8 cellular contexts compared by ENCODE assay signal in the genomic region with DNA sequence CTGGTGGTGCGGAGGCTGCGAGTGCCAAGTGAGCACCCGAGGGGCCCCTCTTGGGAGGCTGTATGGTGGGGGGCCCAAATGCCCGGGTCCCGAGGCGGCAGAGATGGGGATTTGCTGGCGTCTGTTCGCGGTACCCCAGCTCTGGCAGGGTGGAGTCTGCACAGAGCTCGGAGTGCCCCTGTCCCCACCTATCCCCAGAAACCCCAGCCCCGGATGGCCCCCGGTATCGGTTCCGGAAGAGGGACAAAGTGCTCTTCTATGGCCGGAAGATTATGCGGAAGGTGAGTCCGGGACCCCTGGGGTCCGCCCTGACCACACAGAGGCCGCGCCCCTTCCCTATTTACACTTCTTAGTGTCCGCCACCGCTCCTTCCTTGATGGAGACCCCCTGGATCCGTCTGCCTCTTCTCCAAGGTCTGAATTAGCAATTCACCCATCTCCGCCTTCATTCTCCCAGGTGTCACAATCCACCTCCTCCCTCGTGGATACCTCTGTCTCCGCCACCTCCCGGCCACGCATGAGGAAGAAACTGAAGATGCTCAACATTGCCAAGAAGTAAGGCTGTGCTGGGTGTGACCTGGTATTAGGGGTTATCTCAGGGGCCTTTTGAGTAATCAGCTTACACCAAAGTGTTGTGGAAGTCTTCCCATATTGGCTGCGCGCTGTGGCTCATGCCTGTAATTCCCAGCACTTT. TPM values are rescaled to one million over a fixed set of nuclear protein-coding genes. Genes with fewer than 3 reads are reported as not detected.
DNase-seq lines count a peak whose midpoint lies in the region; ATAC-seq lines count a peak whose summit lies in the region.

No MANE protein-coding gene starts in this region.

- DNase-seq in stimulated activated naive CD8-positive, alpha-beta T cell treated with anti-CD3 and anti-CD28 coated beads, Interleukin-15, Interleukin-2, amounts not matched to agents 100 U/mL and 50 U/mL, for 24 hours, result no peak
- DNase-seq in activated T-helper 2 cell treated with anti-CD3 and anti-CD28 coated beads, Interferon-gamma antibody, Interleukin-2, Interleukin-4, amounts not matched to agents 10 μg/mL and 5 μg/mL and 100 μg/mL, durations not matched to agents 14 hours and 24 hours and 36 hours (ENCODE audit: low spot score), result no peak
- DNase-seq in activated gamma-delta T cell (lab: John Stamatoyannopoulos, UW), result no peak
- no peak for DNase-seq in NCI-H345 treated with DMSO at 0.1 percent for 48 hours (lab: John Stamatoyannopoulos, UW; ENCODE audit: unreplicated experiment)
- no peak for DNase-seq in NCI-H774 (lab: John Stamatoyannopoulos, UW)

- H3K9me3 ChIP-seq in iPS-20b (ENCODE audit: insufficient read depth, low read depth, low read length), result no peaks in the 10 kb centered on the region

- H3K4me1 ChIP-seq in iPS-20b (ENCODE audit: insufficient read depth, low read length), result no peaks in the 10 kb centered on the region

- H3K4me1 Mint-ChIP-seq in stimulated activated naive CD8-positive, alpha-beta T cell treated with anti-CD3 and anti-CD28 coated beads, Interleukin-15, Interleukin-2, amounts not matched to agents 100 ng/mL and 50 ng/mL, for 24 hours (ENCODE audit: low read depth), result peaks cover 23% of the 10 kb centered on the region
- H3K4me1 Mint-ChIP-seq in activated T-helper 2 cell treated with anti-CD3 and anti-CD28 coated beads, Interferon-gamma antibody, Interleukin-2, Interleukin-4, amounts not matched to agents 10 μg/mL and 5 μg/mL and 100 μg/mL, durations not matched to agents 14 hours and 24 hours and 36 hours (ENCODE audit: low read depth), result peaks cover 18% of the 10 kb centered on the region

- H3K4me3 Mint-ChIP-seq in stimulated activated naive CD8-positive, alpha-beta T cell treated with anti-CD3 and anti-CD28 coated beads, Interleukin-15, Interleukin-2, amounts not matched to agents 100 ng/mL and 50 ng/mL, for 24 hours, result peak overlapping the region; percentile 94
- H3K4me3 Mint-ChIP-seq in activated T-helper 2 cell treated with anti-CD3 and anti-CD28 coated beads, Interferon-gamma antibody, Interleukin-2, Interleukin-4, amounts not matched to agents 10 μg/mL and 5 μg/mL and 100 μg/mL, durations not matched to agents 14 hours and 24 hours and 36 hours (ENCODE audit: low read depth), result peak overlapping the region; percentile 94

- H3K27ac ChIP-seq in iPS-20b (ENCODE audit: low read length) (peak overlapping the region; percentile 11), temporal lobe (ENCODE audit: low read depth, low read length) (peak overlapping the region; percentile 97)

- peak overlapping the region; percentile 87 for H3K27ac Mint-ChIP-seq in stimulated activated naive CD8-positive, alpha-beta T cell treated with anti-CD3 and anti-CD28 coated beads, Interleukin-15, Interleukin-2, amounts not matched to agents 100 ng/mL and 50 ng/mL, for 24 hours
- peak overlapping the region; percentile 86 for H3K27ac Mint-ChIP-seq in activated T-helper 2 cell treated with anti-CD3 and anti-CD28 coated beads, Interferon-gamma antibody, Interleukin-2, Interleukin-4, amounts not matched to agents 10 μg/mL and 5 μg/mL and 100 μg/mL, durations not matched to agents 14 hours and 24 hours and 36 hours

- H3K4me3 ChIP-seq in iPS-20b (ENCODE audit: low read length), result peak overlapping the region; percentile 94

- ATAC-seq in stimulated activated naive CD8-positive, alpha-beta T cell treated with anti-CD3 and anti-CD28 coated beads, Interleukin-15, Interleukin-2, amounts not matched to agents 100 U/mL and 50 U/mL, for 24 hours, result no peak

- H3K36me3 ChIP-seq in iPS-20b (ENCODE audit: insufficient read depth, low read depth, low read length), result peaks cover 31% of the 10 kb centered on the region

- intact Hi-C loops in activated T-helper 2 cell treated with anti-CD3 and anti-CD28 coated beads, Interferon-gamma antibody, Interleukin-2, Interleukin-4, amounts not matched to agents 10 μg/mL and 5 μg/mL and 100 μg/mL, durations not matched to agents 14 hours and 24 hours and 36 hours (cut with micrococcal nuclease), result loop anchor here (2.0 kb wide), 1 partner anchor 43 kb away; no protein-coding TSS in a partner anchor

- no peaks in the 10 kb centered on the region for H3K27me3 Mint-ChIP-seq in stimulated activated naive CD8-positive, alpha-beta T cell treated with anti-CD3 and anti-CD28 coated beads, Interleukin-15, Interleukin-2, amounts not matched to agents 100 ng/mL and 50 ng/mL, for 24 hours
- H3K27me3 Mint-ChIP-seq in activated T-helper 2 cell treated with anti-CD3 and anti-CD28 coated beads, Interferon-gamma antibody, Interleukin-2, Interleukin-4, amounts not matched to agents 10 μg/mL and 5 μg/mL and 100 μg/mL, durations not matched to agents 14 hours and 24 hours and 36 hours (ENCODE audit: low read depth), result no peaks in the 10 kb centered on the region

- no peaks in the 10 kb centered on the region for H3K27me3 ChIP-seq in iPS-20b (ENCODE audit: insufficient read depth, low read length)

- peaks cover 20% of the 10 kb centered on the region for H3K36me3 Mint-ChIP-seq in stimulated activated naive CD8-positive, alpha-beta T cell treated with anti-CD3 and anti-CD28 coated beads, Interleukin-15, Interleukin-2, amounts not matched to agents 100 ng/mL and 50 ng/mL, for 24 hours (ENCODE audit: low read depth)
- peaks cover 26% of the 10 kb centered on the region for H3K36me3 Mint-ChIP-seq in activated T-helper 2 cell treated with anti-CD3 and anti-CD28 coated beads, Interferon-gamma antibody, Interleukin-2, Interleukin-4, amounts not matched to agents 10 μg/mL and 5 μg/mL and 100 μg/mL, durations not matched to agents 14 hours and 24 hours and 36 hours (ENCODE audit: low read depth)

- H3K9me3 Mint-ChIP-seq in stimulated activated naive CD8-positive, alpha-beta T cell treated with anti-CD3 and anti-CD28 coated beads, Interleukin-15, Interleukin-2, amounts not matched to agents 100 ng/mL and 50 ng/mL, for 24 hours, result no peaks in the 10 kb centered on the region
- H3K9me3 Mint-ChIP-seq in activated T-helper 2 cell treated with anti-CD3 and anti-CD28 coated beads, Interferon-gamma antibody, Interleukin-2, Interleukin-4, amounts not matched to agents 10 μg/mL and 5 μg/mL and 100 μg/mL, durations not matched to agents 14 hours and 24 hours and 36 hours, result no peaks in the 10 kb centered on the region

- H3K9ac ChIP-seq in iPS-20b (ENCODE audit: low read depth, low read length), result peak overlapping the region; percentile 49; the same call in 1 of the 2 replicates

RNA-seq across cellular contexts. Expression of a gene that starts 0.6 kb away (rescaled TPM):
- total RNA-seq in activated T-helper 2 cell treated with anti-CD3 and anti-CD28 coated beads, Interferon-gamma antibody, Interleukin-2, Interleukin-4, amounts not matched to agents 10 μg/mL and 5 μg/mL and 100 μg/mL, durations not matched to agents 14 hours and 24 hours and 36 hours, result 145 and 147 TPM in 2 replicates
- 36.4 TPM for total RNA-seq in temporal lobe

RNA-seq across cellular contexts. Expression of a gene that starts 13.7 kb away (rescaled TPM):
- total RNA-seq in activated T-helper 2 cell treated with anti-CD3 and anti-CD28 coated beads, Interferon-gamma antibody, Interleukin-2, Interleukin-4, amounts not matched to agents 10 μg/mL and 5 μg/mL and 100 μg/mL, durations not matched to agents 14 hours and 24 hours and 36 hours, result 10.3 and 11.2 TPM in 2 replicates
- total RNA-seq in temporal lobe, result 5.2 TPM

RNA-seq across cellular contexts. Expression of a gene that starts 20.2 kb away (rescaled TPM):
- 5.3 and 7.9 TPM in 2 replicates for total RNA-seq in activated T-helper 2 cell treated with anti-CD3 and anti-CD28 coated beads, Interferon-gamma antibody, Interleukin-2, Interleukin-4, amounts not matched to agents 10 μg/mL and 5 μg/mL and 100 μg/mL, durations not matched to agents 14 hours and 24 hours and 36 hours
- 17.2 TPM for total RNA-seq in temporal lobe

RNA-seq across cellular contexts. Expression of a gene that starts 47.3 kb away (rescaled TPM):
- total RNA-seq in activated T-helper 2 cell treated with anti-CD3 and anti-CD28 coated beads, Interferon-gamma antibody, Interleukin-2, Interleukin-4, amounts not matched to agents 10 μg/mL and 5 μg/mL and 100 μg/mL, durations not matched to agents 14 hours and 24 hours and 36 hours, result 1.3 and 2.5 TPM in 2 replicates
- 0.25 TPM for total RNA-seq in temporal lobe

RNA-seq across cellular contexts. Expression of a gene that starts 59.5 kb away (rescaled TPM):
- 0.23 and 0.55 TPM in 2 replicates for total RNA-seq in activated T-helper 2 cell treated with anti-CD3 and anti-CD28 coated beads, Interferon-gamma antibody, Interleukin-2, Interleukin-4, amounts not matched to agents 10 μg/mL and 5 μg/mL and 100 μg/mL, durations not matched to agents 14 hours and 24 hours and 36 hours
- 19.9 TPM for total RNA-seq in temporal lobe
